Comparison of ENCODE assay signal across 11 cellular contexts in the genomic region with DNA sequence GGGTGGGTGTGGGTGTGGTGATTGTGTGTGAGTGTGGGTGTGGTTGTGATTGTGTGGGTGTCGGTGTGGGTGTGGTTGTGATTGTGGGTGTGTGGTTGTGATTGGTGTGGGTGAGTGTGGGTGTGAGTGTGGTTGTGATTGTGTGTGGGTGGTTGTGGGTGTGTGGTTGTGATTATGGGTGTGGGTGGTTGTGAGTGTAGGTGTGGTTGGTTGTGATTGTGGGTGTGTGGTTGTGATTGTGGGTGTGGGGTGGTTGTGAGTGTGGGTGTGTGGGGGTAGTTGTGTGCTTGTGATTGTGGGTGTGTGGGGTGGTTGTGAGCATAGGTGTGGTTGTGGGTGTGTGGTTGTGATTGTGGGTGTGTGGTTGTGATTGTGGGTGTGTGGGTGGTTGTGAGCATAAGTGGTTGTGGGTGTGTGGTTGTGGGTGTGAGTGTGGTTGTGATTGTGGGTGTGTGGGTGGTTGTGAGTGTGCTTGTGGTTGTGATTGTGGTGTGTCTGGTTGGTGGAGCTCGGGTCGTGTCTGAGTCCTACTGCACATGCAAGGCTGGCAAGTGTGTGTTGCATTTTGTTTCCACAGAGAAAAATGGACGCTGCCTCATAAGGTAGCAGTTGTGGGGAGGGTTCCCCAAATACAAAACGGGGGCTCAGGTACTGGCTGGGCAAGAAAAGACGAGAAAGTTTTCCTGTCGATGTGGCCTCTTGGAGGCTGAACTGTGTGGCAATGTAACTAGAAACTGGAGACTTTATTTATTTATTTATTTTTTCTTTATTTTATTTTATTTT.
DNase-seq lines count a peak whose midpoint lies in the region; ATAC-seq and TF ChIP-seq lines count a peak whose summit lies in the region.
"Had no signal": no experiment of that assay in that cellular context is flagged by ENCODE, and none has a peak within 500 bp of the region (broad histone marks: within the 10 kb centered on the region; RNA-seq: fewer than 3 reads in every experiment).

No MANE protein-coding gene starts in this region.

- peaks cover 4% of the 10 kb centered on the region for H3K9me3 Mint-ChIP-seq in activated CD8-positive, alpha-beta memory T cell treated with anti-CD3 and anti-CD28 coated beads, Interleukin-2, amount 10 ng/mL, durations not matched to agents 7 days and 5 days (ENCODE audit: low read depth)

- peak overlapping the region; percentile 51 for H3K4me3 Mint-ChIP-seq in activated CD8-positive, alpha-beta memory T cell treated with anti-CD3 and anti-CD28 coated beads, Interleukin-2, amount 10 ng/mL, durations not matched to agents 7 days and 5 days
- H3K4me3 Mint-ChIP-seq: HFFc6 had no signal

- CTCF ChIA-PET in activated CD8-positive, alpha-beta memory T cell treated with anti-CD3 and anti-CD28 coated beads, Interleukin-2, amount 10 ng/mL, durations not matched to agents 7 days and 5 days (lab: Charles Lee): no interaction called here
- CTCF ChIA-PET in RWPE1 (lab: Yijun Ruan, JAX): no interaction called here

- no peaks in the 10 kb centered on the region for H3K4me1 Mint-ChIP-seq in activated CD8-positive, alpha-beta memory T cell treated with anti-CD3 and anti-CD28 coated beads, Interleukin-2, amount 10 ng/mL, durations not matched to agents 7 days and 5 days

- no peak overlapping the region for H3K4me3 ChIP-seq in choroid plexus epithelial cell (ENCODE audit: low read depth, low read length)
- H3K4me3 ChIP-seq in skeletal muscle cell (ENCODE audit: low read depth, low read length): no peak overlapping the region

- no peak for TF ChIP-seq CTCF in RWPE1 (conservative IDR thresholded peaks at IDR 0.05; ENCODE audit: low read depth)
- no peak for TF ChIP-seq CTCF in choroid plexus epithelial cell (conservative IDR thresholded peaks at IDR 0.05; ENCODE audit: low read depth, low read length)

- H3K36me3 Mint-ChIP-seq in activated CD8-positive, alpha-beta memory T cell treated with anti-CD3 and anti-CD28 coated beads, Interleukin-2, amount 10 ng/mL, durations not matched to agents 7 days and 5 days: peaks cover 8% of the 10 kb centered on the region

- ATAC-seq in activated CD8-positive, alpha-beta memory T cell treated with anti-CD3 and anti-CD28 coated beads, Interleukin-2, amount 10 ng/mL, durations not matched to agents 7 days and 5 days: peak; percentile 38
- no peak for ATAC-seq in GM18868 (IDR thresholded peaks at IDR 0.05; ENCODE audit: unreplicated experiment)
- ATAC-seq in HG02623 (IDR thresholded peaks at IDR 0.05; ENCODE audit: unreplicated experiment): no peak
- ATAC-seq: right cardiac atrium had no signal

- POLR2A ChIA-PET in RWPE1 (lab: Yijun Ruan, JAX; ENCODE audit: low non-redundant PET): no interaction called here

- peak overlapping the region; percentile 50 for H3K27ac ChIP-seq in RWPE1

- H3K27ac Mint-ChIP-seq in activated CD8-positive, alpha-beta memory T cell treated with anti-CD3 and anti-CD28 coated beads, Interleukin-2, amount 10 ng/mL, durations not matched to agents 7 days and 5 days: peak overlapping the region; percentile 79
- H3K27ac Mint-ChIP-seq: HFFc6 had no signal

- H3K27me3 Mint-ChIP-seq in activated CD8-positive, alpha-beta memory T cell treated with anti-CD3 and anti-CD28 coated beads, Interleukin-2, amount 10 ng/mL, durations not matched to agents 7 days and 5 days: no peaks in the 10 kb centered on the region

- DNase-seq in activated CD8-positive, alpha-beta memory T cell treated with anti-CD3 and anti-CD28 coated beads, Interleukin-2, amount 10 ng/mL, durations not matched to agents 7 days and 5 days: peak; percentile 48
- no peak for DNase-seq in activated CD8-positive, alpha-beta memory T cell treated with anti-CD3 and anti-CD28 coated beads for 24 hours
- DNase-seq in RWPE1 (ENCODE audit: low spot score) (peak; percentile 30), choroid plexus epithelial cell (ENCODE audit: low read depth) (peak; percentile 44), skeletal muscle cell (ENCODE audit: low read depth) (peak; percentile 4), NCI-H2171 treated with DMSO at 0.1 percent for 48 hours (lab: John Stamatoyannopoulos, UW) (no peak)
- DNase-seq: HFFc6; NK-92 treated with Interleukin-12 subunit alpha and Interleukin-12 subunit beta, amount 100 ng/mL, for 24 hours; right cardiac atrium had no signal

Comparison
In these comparisons a context has a peak if more than half of its experiments do, and no peak if none do; other contexts are left out.
1. DNase-seq: peak in activated CD8-positive, alpha-beta memory T cell treated with anti-CD3 and anti-CD28 coated beads, Interleukin-2, amount 10 ng/mL, durations not matched to agents 7 days and 5 days (single experiment), RWPE1 (single experiment), choroid plexus epithelial cell (single experiment) and skeletal muscle cell (single experiment); none in activated CD8-positive, alpha-beta memory T cell treated with anti-CD3 and anti-CD28 coated beads for 24 hours (single experiment) and NCI-H2171 treated with DMSO at 0.1 percent for 48 hours (single experiment).